Comparison of ENCODE assay signal across 1 cellular context in genomic region chr10:100972115-100972903, GRCh38.
TF ChIP-seq lines count a peak whose summit lies in the region.

No MANE protein-coding gene starts in this region.

TF ChIP-seq in HEK293, 187 proteins besides CTCF, POLR2A, EP300 and RAD21 (continued from another document):
- TF ChIP-seq ZNF148 (tag by site-specific recombination; IDR thresholded peaks at IDR 0.05; ENCODE audit: borderline replicate concordance) (no peak), ZSCAN5A (tag by site-specific recombination; IDR thresholded peaks at IDR 0.05) (no peak), ZNF664 (tag by site-specific recombination; IDR thresholded peaks at IDR 0.05) (no peak), ZNF26 (tag by site-specific recombination; IDR thresholded peaks at IDR 0.05) (no peak), ZNF560 (tag by site-specific recombination; IDR thresholded peaks at IDR 0.05; ENCODE audit: borderline replicate concordance) (no peak), ZFHX2 (tag by site-specific recombination; conservative IDR thresholded peaks at IDR 0.05) (peak; percentile 68), YY1 (tag by site-specific recombination; IDR thresholded peaks at IDR 0.05) (no peak), ZFP41 (tag by site-specific recombination; IDR thresholded peaks at IDR 0.05; ENCODE audit: borderline replicate concordance) (no peak), ZNF544 (tag by site-specific recombination; IDR thresholded peaks at IDR 0.05) (no peak), ZBTB48 (tag by site-specific recombination; IDR thresholded peaks at IDR 0.05) (no peak), ZNF16 (tag by site-specific recombination; IDR thresholded peaks at IDR 0.05; ENCODE audit: low read depth) (no peak), MZF1 (tag by site-specific recombination; IDR thresholded peaks at IDR 0.05; ENCODE audit: borderline replicate concordance) (no peak), GFI1B (tag by site-specific recombination; IDR thresholded peaks at IDR 0.05) (no peak), MYNN (tag by site-specific recombination; IDR thresholded peaks at IDR 0.05; ENCODE audit: borderline replicate concordance) (no peak), ZNF416 (tag by site-specific recombination; IDR thresholded peaks at IDR 0.05) (no peak), ZNF692 (tag by site-specific recombination; IDR thresholded peaks at IDR 0.05) (no peak), GLIS2 (tag by site-specific recombination; IDR thresholded peaks at IDR 0.05) (peak; percentile 19; the same call in 1 of the 2 replicates), ZNF140 (tag by site-specific recombination; IDR thresholded peaks at IDR 0.05) (no peak), BCL11A (tag by site-specific recombination; IDR thresholded peaks at IDR 0.05; ENCODE audit: low read depth) (peak; percentile 72; the same call in 1 of the 2 replicates), KLF17 (tag by site-specific recombination; IDR thresholded peaks at IDR 0.05) (no peak), ZNF529 (tag by site-specific recombination; IDR thresholded peaks at IDR 0.05; ENCODE audit: insufficient replicate concordance) (no peak), SP3 (tag by site-specific recombination; IDR thresholded peaks at IDR 0.05) (no peak)
